1 cellular context compared by ENCODE assay signal in genomic region chr3:156983559-156983958, GRCh38.
TF ChIP-seq lines count a peak whose summit lies in the region.

No MANE protein-coding gene starts in this region.

TF ChIP-seq in H1, 55 proteins besides CTCF, POLR2A, EP300 and RAD21 (continued from another document):
- TF ChIP-seq CHD7 (IDR thresholded peaks at IDR 0.05; ENCODE audit: insufficient replicate concordance, low read length) (no peak), SRF (IDR thresholded peaks at IDR 0.05; ENCODE audit: low read depth, low read length) (no peak), SP4 (IDR thresholded peaks at IDR 0.05; ENCODE audit: low read length) (no peak), FOSL1 (IDR thresholded peaks at IDR 0.05; ENCODE audit: insufficient read depth, low read depth, low read length) (no peak), SP1 (IDR thresholded peaks at IDR 0.05; ENCODE audit: low read depth, low read length) (no peak), TAF1 (IDR thresholded peaks at IDR 0.05; ENCODE audit: low read depth, low read length) (no peak), GABPA (IDR thresholded peaks at IDR 0.05; ENCODE audit: borderline replicate concordance, insufficient read depth, low read length) (no peak), TAF7 (optimal IDR thresholded peaks at IDR 0.05; ENCODE audit: borderline replicate concordance, low read depth, low read length) (no peak), SIRT6 (IDR thresholded peaks at IDR 0.05; ENCODE audit: low read length) (no peak), ATF3 (IDR thresholded peaks at IDR 0.05; ENCODE audit: insufficient read depth, low read depth, low read length) (no peak), SP2 (IDR thresholded peaks at IDR 0.05; ENCODE audit: low read length) (no peak)
